ENCODE assay signal across 21 cellular contexts in genomic region chr3:177321819-177322218, GRCh38.
DNase-seq lines count a peak whose midpoint lies in the region; ATAC-seq, FAIRE-seq and TF ChIP-seq lines count a peak whose summit lies in the region.
"Had no signal": no experiment of that assay in that cellular context is flagged by ENCODE, and none has a peak within 500 bp of the region (broad histone marks: within the 10 kb centered on the region; RNA-seq: fewer than 3 reads in every experiment).

No MANE protein-coding gene starts in this region.

- H3K36me3 ChIP-seq in Loucy (ENCODE audit: insufficient read depth, low read length): no peaks in the 10 kb centered on the region
- no peaks in the 10 kb centered on the region for H3K36me3 ChIP-seq in SU-DHL-6 (ENCODE audit: low read length)
- no peaks in the 10 kb centered on the region for H3K36me3 ChIP-seq in keratinocyte (ENCODE audit: control insufficient read depth in 2 of 2, extremely low read depth in 1 of 2, insufficient read depth in 2 of 2, low read length in 2 of 2)
- H3K36me3 ChIP-seq: cardiac muscle cell had no signal

- peaks cover 56% of the 10 kb centered on the region for H3K4me1 Mint-ChIP-seq in stimulated activated memory B cell treated with anti-CD40 and anti-IgM and Interleukin-4, amounts not matched to agents 10 μg/mL and 1 μg/mL and 100 μg/mL, for 72 hours
- H3K4me1 Mint-ChIP-seq: stimulated activated effector memory CD8-positive, alpha-beta T cell treated with anti-CD3 and anti-CD28 coated beads, Interleukin-12 subunit alpha, Interleukin-12 subunit beta, amount 100 ng/mL, for 72 hours had no signal

- H3K9me2 ChIP-seq in Loucy (replicated peaks; ENCODE audit: low read depth, low read length) (no peaks in the 10 kb centered on the region), SU-DHL-6 (replicated peaks; ENCODE audit: insufficient read depth, low read length) (no peaks in the 10 kb centered on the region)
- H3K9me2 ChIP-seq: SK-N-SH had no signal

- DNase-seq in keratinocyte (ENCODE audit: low read depth, low spot score) (no peak), KBM-7 (no peak)
- DNase-seq: activated CD4-positive, CD25-positive, alpha-beta regulatory T cell treated with anti-CD3 and anti-CD28 coated beads, Interleukin-2, amount 50 U/mL, for 72 hours; activated CD8-positive, alpha-beta memory T cell treated with anti-CD3 and anti-CD28 coated beads for 24 hours; activated naive CD4-positive, alpha-beta T cell treated with anti-CD3 and anti-CD28 coated beads for 36 hours; activated T-cell treated with anti-CD3 and anti-CD28 coated beads, Interleukin-2, amount 50 U/mL, for 4 hours; dermis blood vessel endothelial cell; left colon; NCI-H1417; NCI-H2081 treated with DMSO at 0.1 percent for 48 hours; NCI-H446; NK-92 treated with Interleukin-12 subunit alpha and Interleukin-12 subunit beta, amount 100 ng/mL, for 24 hours; SK-N-SH; stimulated activated CD4-positive, alpha-beta T cell treated with anti-CD3 and anti-CD28 coated beads, Interleukin-1b, Interleukin-23, amount 100 ng/mL, for 48 hours had no signal

- in situ Hi-C loops in KBM-7 (cut with MboI; ENCODE audit: low pct_unique_long_range_greater_than_20kb, low sequenced_read_pairs): no loop called here

- H3K27ac ChIP-seq in SU-DHL-6 (ENCODE audit: low read depth, low read length): peak overlapping the region; percentile 98
- no peak overlapping the region for H3K27ac ChIP-seq in keratinocyte (ENCODE audit: control insufficient read depth, insufficient read depth, low read length)

- H3K27me3 ChIP-seq in Loucy (ENCODE audit: insufficient read depth, low read length, poor library complexity, severe bottlenecking) (no peaks in the 10 kb centered on the region), SU-DHL-6 (ENCODE audit: low read length) (no peaks in the 10 kb centered on the region), keratinocyte (ENCODE audit: control insufficient read depth, extremely low read depth, insufficient read depth, low read length) (no peaks in the 10 kb centered on the region)
- H3K27me3 ChIP-seq: cardiac muscle cell had no signal

- H3K4me3 Mint-ChIP-seq in stimulated activated memory B cell treated with anti-CD40 and anti-IgM and Interleukin-4, amounts not matched to agents 10 μg/mL and 1 μg/mL and 100 μg/mL, for 72 hours: no peak overlapping the region
- H3K4me3 Mint-ChIP-seq: activated naive CD4-positive, alpha-beta T cell treated with anti-CD3 and anti-CD28 coated beads for 36 hours; activated T-cell treated with anti-CD3 and anti-CD28 coated beads, Interleukin-2, amount 50 U/mL, for 4 hours; stimulated activated effector memory CD8-positive, alpha-beta T cell treated with anti-CD3 and anti-CD28 coated beads, Interleukin-12 subunit alpha, Interleukin-12 subunit beta, amount 100 ng/mL, for 72 hours had no signal

- ATAC-seq in stimulated activated memory B cell treated with anti-CD40 and anti-IgM and Interleukin-4, amounts not matched to agents 10 μg/mL and 1 μg/mL and 100 μg/mL, for 72 hours: peak; percentile 54
- ATAC-seq in GM19035 (IDR thresholded peaks at IDR 0.05; ENCODE audit: unreplicated experiment) (no peak), HG02588 (IDR thresholded peaks at IDR 0.05; ENCODE audit: unreplicated experiment) (no peak)
- ATAC-seq: activated T-cell treated with anti-CD3 and anti-CD28 coated beads, Interleukin-2, amount 50 U/mL, for 4 hours; left colon; stimulated activated effector memory CD8-positive, alpha-beta T cell treated with anti-CD3 and anti-CD28 coated beads, Interleukin-12 subunit alpha, Interleukin-12 subunit beta, amount 100 ng/mL, for 72 hours had no signal

- no peaks in the 10 kb centered on the region for H3K27me3 Mint-ChIP-seq in stimulated activated memory B cell treated with anti-CD40 and anti-IgM and Interleukin-4, amounts not matched to agents 10 μg/mL and 1 μg/mL and 100 μg/mL, for 72 hours

- H3K4me2 ChIP-seq in Loucy (ENCODE audit: low read depth, low read length, poor library complexity, severe bottlenecking): peak overlapping the region; percentile 58
- peak overlapping the region; percentile 71 for H3K4me2 ChIP-seq in SU-DHL-6 (ENCODE audit: low read depth, low read length, poor library complexity, severe bottlenecking)
- no peak overlapping the region for H3K4me2 ChIP-seq in keratinocyte (ENCODE audit: control insufficient read depth, extremely low read depth, insufficient read depth, low read depth, low read length)
- H3K4me2 ChIP-seq: SK-N-SH had no signal

- H3K27ac Mint-ChIP-seq in stimulated activated memory B cell treated with anti-CD40 and anti-IgM and Interleukin-4, amounts not matched to agents 10 μg/mL and 1 μg/mL and 100 μg/mL, for 72 hours: peak overlapping the region; percentile 67
- H3K27ac Mint-ChIP-seq: stimulated activated effector memory CD8-positive, alpha-beta T cell treated with anti-CD3 and anti-CD28 coated beads, Interleukin-12 subunit alpha, Interleukin-12 subunit beta, amount 100 ng/mL, for 72 hours had no signal

- peaks cover 8% of the 10 kb centered on the region; the same call in 1 of the 2 replicates for H3F3A ChIP-seq in Loucy (ENCODE audit: low read depth)
- peaks cover 80% of the 10 kb centered on the region for H3F3A ChIP-seq in SU-DHL-6 (ENCODE audit: insufficient read depth)

- H3K9me3 Mint-ChIP-seq in stimulated activated memory B cell treated with anti-CD40 and anti-IgM and Interleukin-4, amounts not matched to agents 10 μg/mL and 1 μg/mL and 100 μg/mL, for 72 hours: no peaks in the 10 kb centered on the region
- H3K9me3 Mint-ChIP-seq: activated T-cell treated with anti-CD3 and anti-CD28 coated beads, Interleukin-2, amount 50 U/mL, for 4 hours; stimulated activated effector memory CD8-positive, alpha-beta T cell treated with anti-CD3 and anti-CD28 coated beads, Interleukin-12 subunit alpha, Interleukin-12 subunit beta, amount 100 ng/mL, for 72 hours had no signal

- H2AFZ ChIP-seq in Loucy (ENCODE audit: low read length) (no peak overlapping the region), SU-DHL-6 (ENCODE audit: low read depth, low read length, severe bottlenecking) (no peak overlapping the region), keratinocyte (ENCODE audit: control insufficient read depth, low read length) (peak overlapping the region; percentile 61)

- TF ChIP-seq CTCF in Loucy (conservative IDR thresholded peaks at IDR 0.05; ENCODE audit: low read length) (no peak), SU-DHL-6 (IDR thresholded peaks at IDR 0.05; ENCODE audit: insufficient read depth, low read length, poor library complexity, severe bottlenecking) (no peak), keratinocyte (optimal IDR thresholded peaks at IDR 0.05 in 1 of 3, IDR thresholded peaks at IDR 0.05 in 1 of 3, conservative IDR thresholded peaks at IDR 0.05 in 1 of 3; ENCODE audit: extremely low read depth in 1 of 3, insufficient read depth in 2 of 3, low read length in 3 of 3) (no peak)

- no peaks in the 10 kb centered on the region for H3K36me3 Mint-ChIP-seq in stimulated activated memory B cell treated with anti-CD40 and anti-IgM and Interleukin-4, amounts not matched to agents 10 μg/mL and 1 μg/mL and 100 μg/mL, for 72 hours
- H3K36me3 Mint-ChIP-seq: stimulated activated effector memory CD8-positive, alpha-beta T cell treated with anti-CD3 and anti-CD28 coated beads, Interleukin-12 subunit alpha, Interleukin-12 subunit beta, amount 100 ng/mL, for 72 hours had no signal

- H3K9me3 ChIP-seq in Loucy (ENCODE audit: insufficient read depth, low read depth, low read length) (no peaks in the 10 kb centered on the region), SU-DHL-6 (ENCODE audit: insufficient read depth, low read length) (no peaks in the 10 kb centered on the region), keratinocyte (ENCODE audit: control insufficient read depth, low read depth, low read length) (no peaks in the 10 kb centered on the region)
- H3K9me3 ChIP-seq: SK-N-SH had no signal

- no peaks in the 10 kb centered on the region for H3K9me1 ChIP-seq in keratinocyte (ENCODE audit: control insufficient read depth, extremely low read depth, insufficient read depth, low read length)

- dilution Hi-C loops in keratinocyte (cut with MboI; ENCODE audit: extremely low pct_ligation_motif_present, low sequenced_read_pairs): no loop called here

- H3K4me1 ChIP-seq in Loucy (ENCODE audit: insufficient read depth, low read length, poor library complexity, severe bottlenecking): peaks cover 35% of the 10 kb centered on the region
- no peaks in the 10 kb centered on the region for H3K4me1 ChIP-seq in keratinocyte (ENCODE audit: control insufficient read depth, extremely low read depth, insufficient read depth, low read length)

- H3K4me3 ChIP-seq in Loucy (ENCODE audit: low read length, poor library complexity, severe bottlenecking) (no peak overlapping the region), SU-DHL-6 (ENCODE audit: insufficient read depth, low read length, poor library complexity, severe bottlenecking) (peak overlapping the region; percentile 20), keratinocyte (ENCODE audit: control insufficient read depth in 2 of 3, extremely low read depth in 1 of 3, insufficient read depth in 2 of 3, low read depth in 1 of 3, low read length in 3 of 3) (no peak overlapping the region)
- H3K4me3 ChIP-seq: cardiac muscle cell had no signal

- H4K20me1 ChIP-seq in Loucy (ENCODE audit: insufficient read depth, low read length, poor library complexity, severe bottlenecking): no peaks in the 10 kb centered on the region
- no peaks in the 10 kb centered on the region for H4K20me1 ChIP-seq in SU-DHL-6 (ENCODE audit: low read depth, low read length)
- no peaks in the 10 kb centered on the region for H4K20me1 ChIP-seq in keratinocyte (ENCODE audit: control insufficient read depth, extremely low read depth, insufficient read depth, low read length)

- H3K79me2 ChIP-seq in Loucy (ENCODE audit: insufficient read depth, low read length): no peaks in the 10 kb centered on the region
- no peaks in the 10 kb centered on the region for H3K79me2 ChIP-seq in SU-DHL-6 (ENCODE audit: insufficient read depth, low read length)
- H3K79me2 ChIP-seq in keratinocyte (ENCODE audit: control insufficient read depth, insufficient read depth, low read length): no peaks in the 10 kb centered on the region

- H3K9ac ChIP-seq in Loucy (ENCODE audit: low read depth, low read length, poor library complexity, severe bottlenecking): peak overlapping the region; percentile 48
- H3K9ac ChIP-seq in SU-DHL-6 (ENCODE audit: low read length): peak overlapping the region; percentile 69
- no peak overlapping the region for H3K9ac ChIP-seq in keratinocyte (ENCODE audit: control insufficient read depth, extremely low read depth, insufficient read depth, low read length)
- H3K9ac ChIP-seq: SK-N-SH had no signal

- FAIRE-seq in keratinocyte (lab: Jason Lieb, UNC): no peak
